Comparison of ENCODE assay signal across 8 cellular contexts in the genomic region with DNA sequence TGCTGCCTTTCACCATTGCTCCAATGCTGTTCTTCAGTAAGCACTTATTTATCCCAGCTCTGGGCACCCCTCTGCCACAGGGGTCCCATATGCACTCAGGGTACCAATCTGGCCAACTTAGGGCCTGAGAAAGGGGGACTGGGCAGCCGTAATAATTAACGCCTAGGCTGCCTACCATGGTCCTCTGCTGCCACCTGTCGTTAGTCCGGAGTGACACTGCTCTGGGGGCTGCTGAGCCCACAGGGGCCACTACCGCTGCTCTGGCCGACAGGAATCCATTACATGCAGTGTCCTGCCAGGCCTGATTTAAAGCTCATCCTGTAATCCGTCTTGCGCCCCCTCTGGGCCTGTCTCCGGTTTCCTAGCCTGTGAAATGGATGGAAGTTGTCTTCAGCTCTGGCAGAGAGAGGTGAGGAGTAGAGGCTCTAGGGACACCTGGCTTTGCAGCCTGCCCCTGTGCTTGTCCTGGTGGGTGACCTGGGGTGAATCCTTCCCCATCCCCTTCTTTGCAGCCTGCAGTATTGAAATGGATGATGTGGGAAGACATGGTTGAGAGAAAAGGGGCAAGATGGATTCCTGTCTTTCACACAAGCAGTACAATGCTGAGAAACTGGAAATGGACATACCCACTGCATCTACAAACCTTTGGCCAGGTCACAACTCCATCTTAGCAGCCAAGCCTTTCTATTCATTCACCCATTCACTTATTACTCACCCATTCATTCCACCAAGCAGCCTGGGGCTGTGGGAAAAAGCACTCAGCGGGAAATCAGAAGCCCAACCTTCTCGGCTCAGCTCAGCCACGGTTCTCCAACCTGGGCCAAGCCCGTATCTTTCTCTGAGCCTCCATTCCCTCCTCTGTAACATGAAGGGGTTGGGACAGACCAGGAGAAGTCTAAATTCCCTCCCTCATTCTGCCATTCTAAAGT.
DNase-seq lines count a peak whose midpoint lies in the region; ATAC-seq and TF ChIP-seq lines count a peak whose summit lies in the region.

No MANE protein-coding gene starts in this region.

- peak; percentile 67 for TF ChIP-seq CTCF in cardiac muscle cell (IDR thresholded peaks at IDR 0.05; ENCODE audit: low read depth, low read length)

- H3K9me3 ChIP-seq in cardiac muscle cell (ENCODE audit: low read depth): no peaks in the 10 kb centered on the region

- no peak overlapping the region for H3K4me3 ChIP-seq in H7 (ENCODE audit: insufficient read depth, low read depth, low read length)
- no peak overlapping the region for H3K4me3 ChIP-seq in cardiac muscle cell

- H3K36me3 ChIP-seq in H7 (replicated peaks; ENCODE audit: control insufficient read depth, insufficient read depth, low read length) (no peaks in the 10 kb centered on the region), cardiac muscle cell (no peaks in the 10 kb centered on the region)

- H3K4me1 ChIP-seq in cardiac muscle cell (ENCODE audit: low read depth): peaks cover 4% of the 10 kb centered on the region

- ATAC-seq in GM21423 (IDR thresholded peaks at IDR 0.05; ENCODE audit: unreplicated experiment) (no peak), GM21381 (IDR thresholded peaks at IDR 0.05; ENCODE audit: unreplicated experiment) (no peak)

- H3K27me3 ChIP-seq in H7 (ENCODE audit: control insufficient read depth, insufficient read depth, low read length) (peaks cover 1% of the 10 kb centered on the region; the same call in 1 of the 2 replicates), cardiac muscle cell (no peaks in the 10 kb centered on the region)

- H3K27ac ChIP-seq in cardiac muscle cell: no peak overlapping the region

- DNase-seq in DMS53 treated with DMSO at 0.1 percent for 48 hours (lab: John Stamatoyannopoulos, UW; ENCODE audit: unreplicated experiment) (peak; percentile 35), H7 (peak; percentile 80), NOMO-1 treated with DMSO at 0.1 percent for 48 hours (lab: John Stamatoyannopoulos, UW; ENCODE audit: unreplicated experiment) (peak; percentile 19), cardiac muscle cell (ENCODE audit: low read depth in 1 of 2, low spot score in 1 of 2) (peak; percentile 60 to 72), putamen (ENCODE audit: low spot score) (peak; percentile 1)
- DNase-seq in activated T-helper 9 cell treated with anti-CD3 and anti-CD28 coated beads, Interleukin-2, amount 50 U/mL, for 16 hours (ENCODE audit: low read depth): peak; percentile 1

Comparison
In these comparisons a context has a peak if more than half of its experiments do, and no peak if none do; other contexts are left out.
1. DNase-seq: peak in every context shown above with its lines; median percentile 80 in H7; 66 in cardiac muscle cell; 35 in DMS53 treated with DMSO at 0.1 percent for 48 hours; 19 in NOMO-1 treated with DMSO at 0.1 percent for 48 hours; 1 in activated T-helper 9 cell treated with anti-CD3 and anti-CD28 coated beads, Interleukin-2, amount 50 U/mL, for 16 hours; 1 in putamen.